ENCODE assay signal across 24 cellular contexts in genomic region chr11:118215765-118216164, GRCh38. TPM values are rescaled to one million over a fixed set of nuclear protein-coding genes. Genes with fewer than 3 reads are reported as not detected.
DNase-seq lines count a peak whose midpoint lies in the region; ATAC-seq and TF ChIP-seq lines count a peak whose summit lies in the region.
"Had no signal": no experiment of that assay in that cellular context is flagged by ENCODE, and none has a peak within 500 bp of the region (broad histone marks: within the 10 kb centered on the region; RNA-seq: fewer than 3 reads in every experiment).

No MANE protein-coding gene starts in this region.

- H3K27me3 Mint-ChIP-seq in T-helper 1 cell treated with Interleukin-12 subunit alpha and Interleukin-12 subunit beta and Interleukin-4 antibody, amounts not matched to agents 30 μg/mL and 1 μg/mL, for 36 hours (ENCODE audit: low read depth), result no peaks in the 10 kb centered on the region
- no peaks in the 10 kb centered on the region for H3K27me3 Mint-ChIP-seq in CD4-positive, alpha-beta memory T cell
- H3K27me3 Mint-ChIP-seq in activated CD8-positive, alpha-beta T cell treated with anti-CD3 and anti-CD28 coated beads, Interleukin-2, amount 10 ng/mL, durations not matched to agents 7 days and 5 days (ENCODE audit: low read depth), result no peaks in the 10 kb centered on the region

- H3K36me3 ChIP-seq in CD4-positive, alpha-beta memory T cell (ENCODE audit: insufficient read depth, low read length), result peaks cover 16% of the 10 kb centered on the region
- peaks cover 56% of the 10 kb centered on the region for H3K36me3 ChIP-seq in neutrophil
- H3K36me3 ChIP-seq: BE2C, MG63, ovary had no signal

- DNase-seq in T-helper 1 cell (no peak), pons (ENCODE audit: low spot score) (no peak)
- no peak for DNase-seq in CD4-positive, alpha-beta memory T cell
- DNase-seq in activated CD8-positive, alpha-beta T cell treated with anti-CD3 and anti-CD28 coated beads, Interleukin-2, amount 10 ng/mL, durations not matched to agents 7 days and 5 days, result no peak
- DNase-seq: activated effector memory CD4-positive, alpha-beta T cell treated with anti-CD3 and anti-CD28 coated beads, Interleukin-2, amount 50 U/mL, for 16 hours; BE2C; body of pancreas; DMS53; erythroblast; GOT3; MG63; mucosa of descending colon; NCI-H187; ovary; SHP77; stimulated activated CD4-positive, alpha-beta T cell treated with anti-CD3 and anti-CD28 coated beads, Interleukin-4, amount 100 ng/mL, for 1 hour; testis had no signal

- ATAC-seq in activated CD8-positive, alpha-beta T cell treated with anti-CD3 and anti-CD28 coated beads, Interleukin-2, amount 10 ng/mL, durations not matched to agents 7 days and 5 days, result no peak
- ATAC-seq in GM21528 (IDR thresholded peaks at IDR 0.05; ENCODE audit: low FRiP score, unreplicated experiment) (no peak), GM21576 (IDR thresholded peaks at IDR 0.05; ENCODE audit: unreplicated experiment) (no peak)
- ATAC-seq: body of pancreas, left lobe of liver, mucosa of descending colon had no signal

- H3K4me1 ChIP-seq in CD4-positive, alpha-beta memory T cell (ENCODE audit: insufficient read depth, low read length), result peaks cover 79% of the 10 kb centered on the region
- H3K4me1 ChIP-seq in neutrophil (ENCODE audit: control insufficient read depth in 1 of 2, insufficient read depth in 1 of 2, low read depth in 1 of 2, low read length in 1 of 2), result peaks cover 100% of the 10 kb centered on the region in 2 experiments
- H3K4me1 ChIP-seq: BE2C, body of pancreas, testis had no signal

- H3K27me3 ChIP-seq in CD4-positive, alpha-beta memory T cell (ENCODE audit: insufficient read depth, low read length), result no peaks in the 10 kb centered on the region
- H3K27me3 ChIP-seq in neutrophil, result no peaks in the 10 kb centered on the region
- H3K27me3 ChIP-seq: body of pancreas, ovary, testis had no signal

- no peaks in the 10 kb centered on the region for H3K9me3 Mint-ChIP-seq in T-helper 1 cell treated with Interleukin-12 subunit alpha and Interleukin-12 subunit beta and Interleukin-4 antibody, amounts not matched to agents 30 μg/mL and 1 μg/mL, for 36 hours
- H3K9me3 Mint-ChIP-seq in CD4-positive, alpha-beta memory T cell, result peaks cover 0 to 2% (median 0%) of the 10 kb centered on the region in 8 donors
- no peaks in the 10 kb centered on the region for H3K9me3 Mint-ChIP-seq in activated CD8-positive, alpha-beta T cell treated with anti-CD3 and anti-CD28 coated beads, Interleukin-2, amount 10 ng/mL, durations not matched to agents 7 days and 5 days (ENCODE audit: insufficient read depth)

- TF ChIP-seq CTCF in neutrophil (IDR thresholded peaks at IDR 0.05), result no peak

- H3K27ac ChIP-seq in CD4-positive, alpha-beta memory T cell (ENCODE audit: low read depth, low read length), result peak overlapping the region; percentile 50
- peak overlapping the region; percentile 97 for H3K27ac ChIP-seq in neutrophil
- H3K27ac ChIP-seq: 22Rv1, body of pancreas, ovary, testis had no signal

- CTCF ChIA-PET in CD4-positive, alpha-beta memory T cell (lab: Charles Lee; ENCODE audit: partially characterized antibody), result interaction anchor here (0.8 to 5.1 kb wide), 9 partner anchors 9 to 256 kb away, joined by 3 to 51 read pairs (median 4); partner anchors contain the start of genes JAML and SCN2B
- CTCF ChIA-PET in activated CD8-positive, alpha-beta T cell treated with anti-CD3 and anti-CD28 coated beads, Interleukin-2, amount 10 ng/mL, durations not matched to agents 7 days and 5 days (lab: Charles Lee), result interaction anchor here (1.0 to 10.1 kb wide), 13 partner anchors 8 to 126 kb away, joined by 3 to 128 read pairs (median 6); partner anchors contain the start of genes CD3D and JAML

- POLR2A ChIA-PET in CD4-positive, alpha-beta memory T cell (lab: Charles Lee; ENCODE audit: partially characterized antibody), result interaction anchor here (1.1 to 9.3 kb wide), 7 partner anchors 10 to 90 kb away, joined by 3 to 83 read pairs (median 13); partner anchors contain the start of genes JAML and MPZL3
- POLR2A ChIA-PET in activated CD8-positive, alpha-beta T cell treated with anti-CD3 and anti-CD28 coated beads, Interleukin-2, amount 10 ng/mL, durations not matched to agents 7 days and 5 days (lab: Charles Lee), result interaction anchor here (0.8 to 11.8 kb wide), 9 partner anchors 10 to 129 kb away, joined by 3 to 106 read pairs (median 6); partner anchors contain the start of genes CD3G, JAML and MPZL3

- no peak overlapping the region for H3K4me3 ChIP-seq in CD4-positive, alpha-beta memory T cell (ENCODE audit: low read length in 2 of 2)
- peak overlapping the region; percentile 63 to 77 for H3K4me3 ChIP-seq in neutrophil (ENCODE audit: low read depth in 1 of 2, low read length in 1 of 2)
- H3K4me3 ChIP-seq: body of pancreas, MG63, mucosa of descending colon, ovary, testis had no signal

- no peaks in the 10 kb centered on the region for H3K9me3 ChIP-seq in CD4-positive, alpha-beta memory T cell (ENCODE audit: control insufficient read depth in 1 of 2, low read length in 2 of 2)
- H3K9me3 ChIP-seq in neutrophil, result no peaks in the 10 kb centered on the region
- H3K9me3 ChIP-seq: BE2C, body of pancreas, MG63, mucosa of descending colon, ovary, testis had no signal

- peaks cover 40% of the 10 kb centered on the region for H3K36me3 Mint-ChIP-seq in T-helper 1 cell treated with Interleukin-12 subunit alpha and Interleukin-12 subunit beta and Interleukin-4 antibody, amounts not matched to agents 30 μg/mL and 1 μg/mL, for 36 hours (ENCODE audit: low read depth)
- H3K36me3 Mint-ChIP-seq in CD4-positive, alpha-beta memory T cell, result peaks cover 36 to 42% of the 10 kb centered on the region in 2 donors
- H3K36me3 Mint-ChIP-seq in activated CD8-positive, alpha-beta T cell treated with anti-CD3 and anti-CD28 coated beads, Interleukin-2, amount 10 ng/mL, durations not matched to agents 7 days and 5 days (ENCODE audit: low read depth), result peaks cover 83% of the 10 kb centered on the region

- H3K27ac Mint-ChIP-seq in T-helper 1 cell treated with Interleukin-12 subunit alpha and Interleukin-12 subunit beta and Interleukin-4 antibody, amounts not matched to agents 30 μg/mL and 1 μg/mL, for 36 hours, result peak overlapping the region; percentile 86
- H3K27ac Mint-ChIP-seq in CD4-positive, alpha-beta memory T cell, result peak overlapping the region; percentile 76 to 96 (median 90)
- H3K27ac Mint-ChIP-seq in activated CD8-positive, alpha-beta T cell treated with anti-CD3 and anti-CD28 coated beads, Interleukin-2, amount 10 ng/mL, durations not matched to agents 7 days and 5 days, result peak overlapping the region; percentile 94

- peaks cover 82% of the 10 kb centered on the region for H3K4me1 Mint-ChIP-seq in T-helper 1 cell treated with Interleukin-12 subunit alpha and Interleukin-12 subunit beta and Interleukin-4 antibody, amounts not matched to agents 30 μg/mL and 1 μg/mL, for 36 hours (ENCODE audit: low read depth)
- H3K4me1 Mint-ChIP-seq in CD4-positive, alpha-beta memory T cell, result peaks cover 58 to 99% (median 81%) of the 10 kb centered on the region in 4 donors
- H3K4me1 Mint-ChIP-seq in activated CD8-positive, alpha-beta T cell treated with anti-CD3 and anti-CD28 coated beads, Interleukin-2, amount 10 ng/mL, durations not matched to agents 7 days and 5 days (ENCODE audit: low read depth), result peaks cover 98% of the 10 kb centered on the region

- intact Hi-C loops in CD4-positive, alpha-beta memory T cell (cut with micrococcal nuclease), result loop anchor here (2.0 kb wide), 1 partner anchor 13 kb away; no protein-coding TSS in a partner anchor

- H3K4me3 Mint-ChIP-seq in T-helper 1 cell treated with Interleukin-12 subunit alpha and Interleukin-12 subunit beta and Interleukin-4 antibody, amounts not matched to agents 30 μg/mL and 1 μg/mL, for 36 hours, result peak overlapping the region; percentile 52
- H3K4me3 Mint-ChIP-seq in CD4-positive, alpha-beta memory T cell, result peak overlapping the region in 7 of 8 donors; percentile 58 to 91 (median 88)
- peak overlapping the region; percentile 76 for H3K4me3 Mint-ChIP-seq in activated CD8-positive, alpha-beta T cell treated with anti-CD3 and anti-CD28 coated beads, Interleukin-2, amount 10 ng/mL, durations not matched to agents 7 days and 5 days

RNA-seq across cellular contexts. Expression of gene JAML, which starts 9.0 kb away (rescaled TPM):
- total RNA-seq in CD4-positive, alpha-beta memory T cell, result 100 to 1,000 TPM; 115 to 116 TPM
- 100 to 1,000 TPM; 169 to 194 TPM for polyA plus RNA-seq in CD4-positive, alpha-beta memory T cell
- total RNA-seq in activated CD8-positive, alpha-beta T cell treated with anti-CD3 and anti-CD28 coated beads, Interleukin-2, amount 10 ng/mL, durations not matched to agents 7 days and 5 days, result 100 to 1,000 TPM; 140 to 144 TPM
- total RNA-seq: NCI-H460 had no signal

RNA-seq across cellular contexts. Expression of gene MPZL3, which starts 36.4 kb away (rescaled TPM):
- 10 to 100 TPM; 29.9 to 32.0 TPM for total RNA-seq in CD4-positive, alpha-beta memory T cell
- polyA plus RNA-seq in CD4-positive, alpha-beta memory T cell, result 10 to 100 TPM; 12.3 to 12.6 TPM
- total RNA-seq in activated CD8-positive, alpha-beta T cell treated with anti-CD3 and anti-CD28 coated beads, Interleukin-2, amount 10 ng/mL, durations not matched to agents 7 days and 5 days, result 10 to 100 TPM; 19.6 to 20.0 TPM

RNA-seq across cellular contexts. Expression of gene SCN2B, which starts 39.3 kb away (rescaled TPM):
- not detected for total RNA-seq in CD4-positive, alpha-beta memory T cell
- polyA plus RNA-seq in CD4-positive, alpha-beta memory T cell, result not detected
- not detected for total RNA-seq in activated CD8-positive, alpha-beta T cell treated with anti-CD3 and anti-CD28 coated beads, Interleukin-2, amount 10 ng/mL, durations not matched to agents 7 days and 5 days
- total RNA-seq: left lobe of liver, NCI-H460 had no signal

RNA-seq across cellular contexts. Expression of gene MPZL2, which starts 48.3 kb away (rescaled TPM):
- 1 to 10 TPM; 2.9 to 3.7 TPM for total RNA-seq in CD4-positive, alpha-beta memory T cell
- 1 to 10 TPM in 1 of 2 donors, under 1 TPM in 1; 0.64 to 4.2 TPM for polyA plus RNA-seq in CD4-positive, alpha-beta memory T cell
- total RNA-seq in activated CD8-positive, alpha-beta T cell treated with anti-CD3 and anti-CD28 coated beads, Interleukin-2, amount 10 ng/mL, durations not matched to agents 7 days and 5 days, result 10 to 100 TPM; 11.7 to 12.2 TPM

Comparison
In these comparisons a context has a peak if more than half of its experiments do, and no peak if none do; other contexts are left out.
1. H3K4me3 ChIP-seq: peak in neutrophil (2 of 2); none in CD4-positive, alpha-beta memory T cell (0 of 2).
2. Peak in every context shown above with its lines, with median percentiles within 50 percentile points of each other: H3K27ac Mint-ChIP-seq and H3K4me3 Mint-ChIP-seq.